In the genomic region with DNA sequence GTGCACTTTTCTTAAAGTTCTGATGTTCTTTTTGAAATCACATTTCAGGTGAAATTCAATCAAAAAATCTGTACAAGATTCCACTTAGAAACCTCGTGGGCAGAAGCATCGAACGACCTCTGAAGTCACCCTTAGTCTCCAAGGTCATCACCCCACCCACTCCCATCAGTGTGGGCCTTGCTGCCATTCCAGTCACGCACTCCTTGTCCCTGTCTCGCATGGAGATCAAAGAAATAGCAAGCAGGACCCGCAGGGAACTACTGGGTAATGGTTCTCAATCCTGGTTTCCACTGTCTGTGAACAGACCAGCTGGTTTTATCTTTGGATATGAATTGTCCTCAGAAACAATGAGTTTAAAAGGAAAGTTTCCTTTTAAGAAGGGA, we compare ENCODE assay signal across 8 cellular contexts. TPM values are rescaled to one million over a fixed set of nuclear protein-coding genes. Genes with fewer than 3 reads are reported as not detected.
DNase-seq lines count a peak whose midpoint lies in the region; ATAC-seq, FAIRE-seq and TF ChIP-seq lines count a peak whose summit lies in the region.

No MANE protein-coding gene starts in this region.

- peaks cover 29% of the 10 kb centered on the region for H3K4me1 Mint-ChIP-seq in activated CD4-positive, alpha-beta T cell treated with anti-CD3 and anti-CD28 coated beads, Interleukin-2, amount 10 ng/mL, durations not matched to agents 7 days and 5 days
- peaks cover 34% of the 10 kb centered on the region for H3K4me1 Mint-ChIP-seq in activated CD8-positive, alpha-beta T cell treated with anti-CD3 and anti-CD28 coated beads for 36 hours (ENCODE audit: low read depth)
- H3K4me1 Mint-ChIP-seq in stimulated activated naive CD8-positive, alpha-beta T cell treated with anti-CD3 and anti-CD28 coated beads, Interleukin-15, amount 100 ng/mL, for 72 hours: peaks cover 58% of the 10 kb centered on the region

- no peak overlapping the region for H3K4me3 ChIP-seq in hepatocyte

- DNase-seq in activated CD4-positive, alpha-beta T cell treated with anti-CD3 and anti-CD28 coated beads, Interleukin-2, amount 10 ng/mL, durations not matched to agents 7 days and 5 days: no peak
- no peak for DNase-seq in activated CD4-positive, alpha-beta T cell treated with anti-CD3 and anti-CD28 coated beads, Interleukin-2, amount 50 U/mL, for 1 hour
- DNase-seq in activated CD8-positive, alpha-beta T cell treated with anti-CD3 and anti-CD28 coated beads for 36 hours: no peak
- DNase-seq in hepatocyte (ENCODE audit: low spot score) (no peak), HTR-8/SVneo (ENCODE audit: insufficient read length, low spot score) (no peak)
- no peak for DNase-seq in stimulated activated naive CD8-positive, alpha-beta T cell treated with anti-CD3 and anti-CD28 coated beads, Interleukin-15, amount 100 ng/mL, for 72 hours

- H3K4me3 Mint-ChIP-seq in activated CD4-positive, alpha-beta T cell treated with anti-CD3 and anti-CD28 coated beads, Interleukin-2, amount 10 ng/mL, durations not matched to agents 7 days and 5 days: no peak overlapping the region
- H3K4me3 Mint-ChIP-seq in activated CD8-positive, alpha-beta T cell treated with anti-CD3 and anti-CD28 coated beads for 36 hours: no peak overlapping the region
- peak overlapping the region; percentile 55 to 74 for H3K4me3 Mint-ChIP-seq in stimulated activated naive CD8-positive, alpha-beta T cell treated with anti-CD3 and anti-CD28 coated beads, Interleukin-15, amount 100 ng/mL, for 72 hours

- no peaks in the 10 kb centered on the region for H3K9me3 Mint-ChIP-seq in activated CD4-positive, alpha-beta T cell treated with anti-CD3 and anti-CD28 coated beads, Interleukin-2, amount 10 ng/mL, durations not matched to agents 7 days and 5 days
- H3K9me3 Mint-ChIP-seq in activated CD8-positive, alpha-beta T cell treated with anti-CD3 and anti-CD28 coated beads for 36 hours: no peaks in the 10 kb centered on the region
- no peaks in the 10 kb centered on the region for H3K9me3 Mint-ChIP-seq in stimulated activated naive CD8-positive, alpha-beta T cell treated with anti-CD3 and anti-CD28 coated beads, Interleukin-15, amount 100 ng/mL, for 72 hours

- POLR2A ChIA-PET in activated CD4-positive, alpha-beta T cell treated with anti-CD3 and anti-CD28 coated beads, Interleukin-2, amount 10 ng/mL, durations not matched to agents 7 days and 5 days (lab: Charles Lee): interaction anchor here (1.0 kb wide), 1 partner anchor 63 kb away, joined by 4 read pairs; the partner anchor contains the start of gene LRSAM1
- POLR2A ChIA-PET in activated CD8-positive, alpha-beta T cell treated with anti-CD3 and anti-CD28 coated beads for 36 hours (lab: Charles Lee): interaction anchor here (0.8 to 3.3 kb wide), 5 partner anchors 8 to 165 kb away, joined by 3 to 27 read pairs (median 4); partner anchors contain the start of genes LRSAM1, RPL12, SLC2A8 and ZNF79

- no peak for ATAC-seq in activated CD8-positive, alpha-beta T cell treated with anti-CD3 and anti-CD28 coated beads for 36 hours
- no peak for ATAC-seq in stimulated activated naive CD8-positive, alpha-beta T cell treated with anti-CD3 and anti-CD28 coated beads, Interleukin-15, amount 100 ng/mL, for 72 hours
- ATAC-seq in GM21381 (IDR thresholded peaks at IDR 0.05; ENCODE audit: unreplicated experiment) (no peak), HG02970 (IDR thresholded peaks at IDR 0.05; ENCODE audit: low FRiP score, unreplicated experiment) (no peak)

- no peaks in the 10 kb centered on the region for H3K79me2 ChIP-seq in hepatocyte

- no peak for TF ChIP-seq CTCF in activated CD8-positive, alpha-beta T cell treated with anti-CD3 and anti-CD28 coated beads for 36 hours (IDR thresholded peaks at IDR 0.05)
- no peak for TF ChIP-seq CTCF in hepatocyte (IDR thresholded peaks at IDR 0.05; ENCODE audit: poor library complexity)

- peaks cover 67% of the 10 kb centered on the region for H3K27me3 Mint-ChIP-seq in activated CD4-positive, alpha-beta T cell treated with anti-CD3 and anti-CD28 coated beads, Interleukin-2, amount 10 ng/mL, durations not matched to agents 7 days and 5 days
- peaks cover 64% of the 10 kb centered on the region for H3K27me3 Mint-ChIP-seq in activated CD8-positive, alpha-beta T cell treated with anti-CD3 and anti-CD28 coated beads for 36 hours
- peaks cover 69% of the 10 kb centered on the region for H3K27me3 Mint-ChIP-seq in stimulated activated naive CD8-positive, alpha-beta T cell treated with anti-CD3 and anti-CD28 coated beads, Interleukin-15, amount 100 ng/mL, for 72 hours

- CTCF ChIA-PET in activated CD4-positive, alpha-beta T cell treated with anti-CD3 and anti-CD28 coated beads, Interleukin-2, amount 10 ng/mL, durations not matched to agents 7 days and 5 days (lab: Charles Lee): interaction anchor here (0.6 to 1.6 kb wide), 6 partner anchors 8 to 368 kb away, joined by 3 to 7 read pairs (median 3); partner anchors contain the start of gene SLC2A8
- CTCF ChIA-PET in activated CD8-positive, alpha-beta T cell treated with anti-CD3 and anti-CD28 coated beads for 36 hours (lab: Charles Lee): interaction anchor here (0.6 to 1.5 kb wide), 3 partner anchors 145 to 532 kb away, joined by 3 to 4 read pairs (median 3); no protein-coding TSS in a partner anchor

- no peaks in the 10 kb centered on the region for H3K9me2 ChIP-seq in hepatocyte (replicated peaks; ENCODE audit: insufficient read depth)

- H3K27ac Mint-ChIP-seq in activated CD4-positive, alpha-beta T cell treated with anti-CD3 and anti-CD28 coated beads, Interleukin-2, amount 10 ng/mL, durations not matched to agents 7 days and 5 days: peak overlapping the region; percentile 77
- peak overlapping the region; percentile 60 for H3K27ac Mint-ChIP-seq in activated CD8-positive, alpha-beta T cell treated with anti-CD3 and anti-CD28 coated beads for 36 hours
- peak overlapping the region in 1 of 2 donors; percentile 86 for H3K27ac Mint-ChIP-seq in stimulated activated naive CD8-positive, alpha-beta T cell treated with anti-CD3 and anti-CD28 coated beads, Interleukin-15, amount 100 ng/mL, for 72 hours

- 26% methylated on average over 6 of the region's 6 CpGs for WGBS in hepatocyte (ENCODE audit: low lambda C conversion rate, missing lambda C conversion rate)

- H3K9me3 ChIP-seq in hepatocyte (ENCODE audit: low read depth): no peaks in the 10 kb centered on the region

- H3K27ac ChIP-seq in hepatocyte: peak overlapping the region; percentile 96

- no peaks in the 10 kb centered on the region for H3K36me3 ChIP-seq in hepatocyte (replicated peaks; ENCODE audit: insufficient read depth, low read depth)

- H4K20me1 ChIP-seq in hepatocyte (ENCODE audit: insufficient read depth, poor library complexity, severe bottlenecking): no peaks in the 10 kb centered on the region

- no peak for FAIRE-seq in HTR-8/SVneo (lab: Jason Lieb, UNC)

- H3K27me3 ChIP-seq in hepatocyte: no peaks in the 10 kb centered on the region

- H3K4me2 ChIP-seq in hepatocyte: peak overlapping the region; percentile 57

- intact Hi-C loops in activated CD8-positive, alpha-beta T cell treated with anti-CD3 and anti-CD28 coated beads for 36 hours (cut with micrococcal nuclease): loop anchor here (1.0 kb wide), 1 partner anchor 34 kb away; no protein-coding TSS in a partner anchor

- peaks cover 41% of the 10 kb centered on the region for H3K4me1 ChIP-seq in hepatocyte (ENCODE audit: insufficient read depth)

- no peak overlapping the region for H2AFZ ChIP-seq in hepatocyte

- no peaks in the 10 kb centered on the region for H3K36me3 Mint-ChIP-seq in activated CD4-positive, alpha-beta T cell treated with anti-CD3 and anti-CD28 coated beads, Interleukin-2, amount 10 ng/mL, durations not matched to agents 7 days and 5 days (ENCODE audit: low read depth)
- no peaks in the 10 kb centered on the region for H3K36me3 Mint-ChIP-seq in activated CD8-positive, alpha-beta T cell treated with anti-CD3 and anti-CD28 coated beads for 36 hours (ENCODE audit: low read depth)

RNA-seq across cellular contexts. Expression of gene SLC2A8, which starts 8.1 kb away (rescaled TPM):
- 1 to 10 TPM; 4.3 to 4.6 TPM for total RNA-seq in activated CD4-positive, alpha-beta T cell treated with anti-CD3 and anti-CD28 coated beads, Interleukin-2, amount 10 ng/mL, durations not matched to agents 7 days and 5 days
- 1 to 10 TPM; 1.6 to 2.1 TPM for total RNA-seq in activated CD8-positive, alpha-beta T cell treated with anti-CD3 and anti-CD28 coated beads for 36 hours
- 91.7 and 99.7 TPM in 2 replicates for total RNA-seq in hepatocyte
- 138 and 145 TPM in 2 replicates for polyA plus RNA-seq in hepatocyte

RNA-seq across cellular contexts. Expression of gene ZNF79, which starts 35.3 kb away (rescaled TPM):
- total RNA-seq in activated CD4-positive, alpha-beta T cell treated with anti-CD3 and anti-CD28 coated beads, Interleukin-2, amount 10 ng/mL, durations not matched to agents 7 days and 5 days: 10 to 100 TPM; 13.1 to 13.2 TPM
- total RNA-seq in activated CD8-positive, alpha-beta T cell treated with anti-CD3 and anti-CD28 coated beads for 36 hours: 1 to 10 TPM; 7.6 TPM
- 8.3 and 9.0 TPM in 2 replicates for total RNA-seq in hepatocyte
- 3.8 and 6.0 TPM in 2 replicates for polyA plus RNA-seq in hepatocyte

Comparison
In these comparisons a context has a peak if more than half of its experiments do, and no peak if none do; other contexts are left out.
1. H3K4me3 Mint-ChIP-seq: peak in stimulated activated naive CD8-positive, alpha-beta T cell treated with anti-CD3 and anti-CD28 coated beads, Interleukin-15, amount 100 ng/mL, for 72 hours (2 of 2); none in activated CD4-positive, alpha-beta T cell treated with anti-CD3 and anti-CD28 coated beads, Interleukin-2, amount 10 ng/mL, durations not matched to agents 7 days and 5 days (single experiment) and activated CD8-positive, alpha-beta T cell treated with anti-CD3 and anti-CD28 coated beads for 36 hours (single experiment).
2. RNA of gene SLC2A8, which starts 8.1 kb away (total RNA-seq): 91.7 to 99.7 TPM in hepatocyte; 4.3 to 4.6 TPM in activated CD4-positive, alpha-beta T cell treated with anti-CD3 and anti-CD28 coated beads, Interleukin-2, amount 10 ng/mL, durations not matched to agents 7 days and 5 days and 1.6 to 2.1 TPM in activated CD8-positive, alpha-beta T cell treated with anti-CD3 and anti-CD28 coated beads for 36 hours; every median in the first group is over 10 times any median in the second.